In genomic region chr11:74726547-74727182, GRCh38 we compare ENCODE assay signal across 1 cellular context.
TF ChIP-seq lines count a peak whose summit lies in the region.

No MANE protein-coding gene starts in this region.

TF ChIP-seq in HepG2, 621 proteins besides CTCF, POLR2A, EP300 and RAD21 (continued from another document):
- TF ChIP-seq, protein P1, sequence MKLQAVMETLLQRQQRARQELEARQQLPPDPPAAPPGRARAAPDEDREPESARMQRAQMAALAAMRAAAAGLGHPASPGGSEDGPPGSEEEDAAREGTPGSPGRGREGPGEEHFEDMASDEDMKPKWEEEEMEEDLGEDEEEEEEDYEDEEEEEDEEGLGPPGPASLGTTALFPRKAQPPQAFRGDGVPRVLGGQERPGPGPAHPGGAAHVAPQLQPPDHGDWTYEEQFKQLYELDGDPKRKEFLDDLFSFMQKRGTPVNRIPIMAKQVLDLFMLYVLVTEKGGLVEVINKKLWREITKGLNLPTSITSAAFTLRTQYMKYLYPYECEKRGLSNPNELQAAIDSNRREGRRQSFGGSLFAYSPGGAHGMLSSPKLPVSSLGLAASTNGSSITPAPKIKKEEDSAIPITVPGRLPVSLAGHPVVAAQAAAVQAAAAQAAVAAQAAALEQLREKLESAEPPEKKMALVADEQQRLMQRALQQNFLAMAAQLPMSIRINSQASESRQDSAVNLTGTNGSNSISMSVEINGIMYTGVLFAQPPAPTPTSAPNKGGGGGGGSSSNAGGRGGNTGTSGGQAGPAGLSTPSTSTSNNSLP (IDR thresholded peaks at IDR 0.05; ENCODE audit: low read depth, low read length), result no peak
- TF ChIP-seq ZBTB1 (CRISPR knock-in tag; IDR thresholded peaks at IDR 0.05; ENCODE audit: borderline replicate concordance), result no peak
